In the genomic region with DNA sequence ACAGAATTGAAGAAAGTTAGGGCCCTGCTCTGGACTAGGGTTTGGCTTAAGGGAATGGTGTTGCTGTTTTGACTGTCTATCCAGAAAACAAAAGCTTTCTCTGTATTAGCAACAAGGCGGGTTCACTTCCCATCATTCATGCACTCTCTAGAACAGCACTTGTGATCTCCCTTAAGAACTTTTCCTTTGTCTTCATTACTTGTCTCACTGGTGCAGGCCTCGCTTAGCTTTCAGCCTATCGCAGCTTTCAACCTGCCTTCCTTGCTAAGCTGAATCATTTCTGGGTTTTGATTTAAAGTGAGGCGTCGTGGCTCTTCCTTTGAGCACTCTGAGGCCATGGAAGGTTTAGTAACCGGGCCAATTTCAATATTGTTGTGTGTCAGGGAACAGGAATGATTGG, we compare ENCODE assay signal across 24 cellular contexts. TPM values are rescaled to one million over a fixed set of nuclear protein-coding genes. Genes with fewer than 3 reads are reported as not detected.
A peak's percentile ranks its signal among the peaks of the same experiment; 100 is the strongest.
DNase-seq lines count a peak whose midpoint lies in the region; ATAC-seq lines count a peak whose summit lies in the region.
"Had no signal": no experiment of that assay in that cellular context is flagged by ENCODE, and none has a peak within 500 bp of the region (broad histone marks: within the 10 kb centered on the region; RNA-seq: fewer than 3 reads in every experiment).

No MANE protein-coding gene starts in this region.

- peak overlapping the region; percentile 12 for H3K27ac Mint-ChIP-seq in activated CD4-positive, alpha-beta T cell treated with anti-CD3 and anti-CD28 coated beads, Interleukin-2, amount 10 ng/mL, durations not matched to agents 7 days and 5 days
- H3K27ac Mint-ChIP-seq: CD4-positive, alpha-beta memory T cell had no signal

- no peak for DNase-seq in activated CD4-positive, alpha-beta T cell treated with anti-CD3 and anti-CD28 coated beads, Interleukin-2, amount 10 ng/mL, durations not matched to agents 7 days and 5 days
- no peak for DNase-seq in activated CD4-positive, alpha-beta T cell treated with anti-CD3 and anti-CD28 coated beads, Interleukin-2, amount 50 U/mL, for 1 hour
- peak; percentile 13 for DNase-seq in ELR (ENCODE audit: low read depth)
- DNase-seq in SK-MEL-5 (ENCODE audit: low read depth, low spot score), result peak; percentile 71
- DNase-seq in left lobe of liver (ENCODE audit: low spot score), result peak; percentile 29
- DNase-seq in AG08396 (ENCODE audit: low spot score), result no peak
- DNase-seq in stimulated activated CD4-positive, alpha-beta T cell treated with anti-CD3 and anti-CD28 coated beads, Interleukin-12 subunit alpha, Interleukin-12 subunit beta, amount 100 ng/mL, for 4 hours, result no peak
- no peak for DNase-seq in amniotic stem cell (lab: John Stamatoyannopoulos, UW)
- DNase-seq: C1 segment of cervical spinal cord; Caco-2; CD4-positive, alpha-beta memory T cell; GDM1; IMR-90; KG1; MG63; NCI-H1092; NCI-H1417 treated with DMSO at 0.1 percent for 48 hours; NCI-H187; NCI-H446; NCI-H524 treated with DMSO at 0.1 percent for 48 hours; SHP77 had no signal

- H3K36me3 Mint-ChIP-seq in activated CD4-positive, alpha-beta T cell treated with anti-CD3 and anti-CD28 coated beads, Interleukin-2, amount 10 ng/mL, durations not matched to agents 7 days and 5 days (ENCODE audit: low read depth), result no peaks in the 10 kb centered on the region
- H3K36me3 Mint-ChIP-seq: CD4-positive, alpha-beta memory T cell had no signal

- H3K4me1 Mint-ChIP-seq in activated CD4-positive, alpha-beta T cell treated with anti-CD3 and anti-CD28 coated beads, Interleukin-2, amount 10 ng/mL, durations not matched to agents 7 days and 5 days, result peaks cover 3% of the 10 kb centered on the region

- POLR2A ChIA-PET in activated CD4-positive, alpha-beta T cell treated with anti-CD3 and anti-CD28 coated beads, Interleukin-2, amount 10 ng/mL, durations not matched to agents 7 days and 5 days (lab: Charles Lee), result no interaction called here

- CTCF ChIA-PET in activated CD4-positive, alpha-beta T cell treated with anti-CD3 and anti-CD28 coated beads, Interleukin-2, amount 10 ng/mL, durations not matched to agents 7 days and 5 days (lab: Charles Lee), result interaction anchor here (0.9 to 1.6 kb wide), 5 partner anchors 8 to 665 kb away, joined by 3 to 5 read pairs (median 3); no protein-coding TSS in a partner anchor

- no peak for ATAC-seq in left lobe of liver
- ATAC-seq: A549, HCT116, Panc1 had no signal

- no peak overlapping the region for H3K4me3 Mint-ChIP-seq in activated CD4-positive, alpha-beta T cell treated with anti-CD3 and anti-CD28 coated beads, Interleukin-2, amount 10 ng/mL, durations not matched to agents 7 days and 5 days
- H3K4me3 Mint-ChIP-seq: CD4-positive, alpha-beta memory T cell had no signal

- in situ Hi-C loops in SK-MEL-5 (cut with HindIII; ENCODE audit: low pct_unique_long_range_greater_than_20kb, low sequenced_read_pairs), result no loop called here

- peaks cover 7% of the 10 kb centered on the region for H3K27me3 Mint-ChIP-seq in activated CD4-positive, alpha-beta T cell treated with anti-CD3 and anti-CD28 coated beads, Interleukin-2, amount 10 ng/mL, durations not matched to agents 7 days and 5 days

- H3K9me3 Mint-ChIP-seq in activated CD4-positive, alpha-beta T cell treated with anti-CD3 and anti-CD28 coated beads, Interleukin-2, amount 10 ng/mL, durations not matched to agents 7 days and 5 days, result no peaks in the 10 kb centered on the region

RNA-seq across cellular contexts. Expression of gene LPCAT1, which starts 35.2 kb away (rescaled TPM):
- total RNA-seq in activated CD4-positive, alpha-beta T cell treated with anti-CD3 and anti-CD28 coated beads, Interleukin-2, amount 10 ng/mL, durations not matched to agents 7 days and 5 days, result 10 to 100 TPM; 69.5 to 77.0 TPM
- total RNA-seq in SK-MEL-5 (2014; rRNA removed; shearing (Covaris generic)), result 47.5 and 50.6 TPM in 2 replicates
- 79.3 and 98.1 TPM in 2 replicates for polyA plus RNA-seq in SK-MEL-5 (2015; cell fraction: cytosol; rRNA removed)
- 114 and 171 TPM in 2 replicates for polyA plus RNA-seq in SK-MEL-5 (2015; cell fraction: nucleus; rRNA removed)
- 8.9 TPM for total RNA-seq in left lobe of liver

Comparison
In these comparisons a context has a peak if more than half of its experiments do, and no peak if none do; other contexts are left out.
1. DNase-seq: peak in ELR (single experiment), SK-MEL-5 (single experiment) and left lobe of liver (single experiment); none in activated CD4-positive, alpha-beta T cell treated with anti-CD3 and anti-CD28 coated beads, Interleukin-2, amount 10 ng/mL, durations not matched to agents 7 days and 5 days (single experiment), activated CD4-positive, alpha-beta T cell treated with anti-CD3 and anti-CD28 coated beads, Interleukin-2, amount 50 U/mL, for 1 hour (single experiment), AG08396 (single experiment), stimulated activated CD4-positive, alpha-beta T cell treated with anti-CD3 and anti-CD28 coated beads, Interleukin-12 subunit alpha, Interleukin-12 subunit beta, amount 100 ng/mL, for 4 hours (single experiment) and amniotic stem cell (single experiment).